Comparison of ENCODE assay signal across 9 cellular contexts in the genomic region with DNA sequence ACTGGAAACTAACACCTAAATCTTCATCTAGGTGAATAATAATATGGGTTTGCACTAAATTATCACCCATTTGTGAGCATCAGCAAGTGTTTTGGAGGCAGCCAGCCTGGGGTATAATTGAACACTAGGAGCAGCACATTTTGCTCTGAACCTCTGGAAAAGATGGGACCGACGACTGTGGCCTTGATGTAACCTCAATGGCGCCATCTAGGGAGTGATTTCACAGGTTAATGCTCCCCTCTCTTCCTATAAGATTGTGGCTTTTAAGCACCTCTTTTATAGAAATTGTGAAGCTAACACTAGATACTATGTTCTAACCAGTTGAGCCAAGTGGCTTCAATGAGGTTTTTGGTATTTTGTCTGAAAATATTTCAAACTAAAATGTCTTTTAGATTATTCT.
A peak's percentile ranks its signal among the peaks of the same experiment; 100 is the strongest.
DNase-seq lines count a peak whose midpoint lies in the region; ATAC-seq and TF ChIP-seq lines count a peak whose summit lies in the region.
"Had no signal": no experiment of that assay in that cellular context is flagged by ENCODE, and none has a peak within 500 bp of the region (broad histone marks: within the 10 kb centered on the region; RNA-seq: fewer than 3 reads in every experiment).

No MANE protein-coding gene starts in this region.

- no peak overlapping the region for H3K27ac ChIP-seq in MM.1S (ENCODE audit: low read length)
- no peak overlapping the region for H3K27ac ChIP-seq in OCI-LY1 (ENCODE audit: low read depth, low read length, poor library complexity, severe bottlenecking)
- H3K27ac ChIP-seq: SJSA1 had no signal

- H3K9me3 ChIP-seq in MM.1S (replicated peaks; ENCODE audit: insufficient read depth, low read length): no peaks in the 10 kb centered on the region
- H3K9me3 ChIP-seq in OCI-LY1 (ENCODE audit: low read length): no peaks in the 10 kb centered on the region
- H3K9me3 ChIP-seq: SJSA1 had no signal

- H4K20me1 ChIP-seq in MM.1S (ENCODE audit: insufficient read depth, low read length) (no peaks in the 10 kb centered on the region), OCI-LY1 (ENCODE audit: insufficient read depth, low read length) (no peaks in the 10 kb centered on the region)

- peak; percentile 43 for DNase-seq in ELF-1 (ENCODE audit: low read depth, low spot score)
- no peak for DNase-seq in MM.1S
- DNase-seq in kidney glomerular epithelial cell (lab: John Stamatoyannopoulos, UW): peak; percentile 2
- no peak for DNase-seq in activated gamma-delta T cell treated with Interleukin-2 at 50 U/mL for 16 hours
- DNase-seq in activated CD4-positive, alpha-beta T cell treated with anti-CD3 and anti-CD28 coated beads, Interleukin-2, amount 50 U/mL, for 48 hours: no peak
- no peak for DNase-seq in stimulated activated CD4-positive, alpha-beta T cell treated with anti-CD3 and anti-CD28 coated beads, Interleukin-4, amount 100 ng/mL, for 4 hours

- no peaks in the 10 kb centered on the region for H3K27me3 ChIP-seq in MM.1S (replicated peaks; ENCODE audit: insufficient read depth, low read length)
- no peaks in the 10 kb centered on the region for H3K27me3 ChIP-seq in OCI-LY1 (ENCODE audit: insufficient read depth, low read length)
- H3K27me3 ChIP-seq: SJSA1 had no signal

- H3K4me2 ChIP-seq in MM.1S (ENCODE audit: low read depth, low read length) (no peak overlapping the region), OCI-LY1 (ENCODE audit: low read length) (no peak overlapping the region)

- TF ChIP-seq CTCF in MM.1S (IDR thresholded peaks at IDR 0.05; ENCODE audit: low read length) (peak; percentile 34), OCI-LY1 (IDR thresholded peaks at IDR 0.05; ENCODE audit: low read length) (peak; percentile 67)

- no peak overlapping the region for H3K4me3 ChIP-seq in MM.1S (ENCODE audit: low read length)
- no peak overlapping the region for H3K4me3 ChIP-seq in OCI-LY1 (ENCODE audit: low read depth, low read length, poor library complexity, severe bottlenecking)
- H3K4me3 ChIP-seq: SJSA1 had no signal

- H3F3A ChIP-seq in MM.1S (ENCODE audit: insufficient read depth, low read length): no peaks in the 10 kb centered on the region
- H3F3A ChIP-seq in OCI-LY1 (ENCODE audit: insufficient read depth, low read length): no peaks in the 10 kb centered on the region

- H3K79me2 ChIP-seq in MM.1S (ENCODE audit: low read length): no peaks in the 10 kb centered on the region
- H3K79me2 ChIP-seq in OCI-LY1 (ENCODE audit: insufficient read depth, low read length): no peaks in the 10 kb centered on the region

- H3K4me1 ChIP-seq in MM.1S (ENCODE audit: low read length) (no peaks in the 10 kb centered on the region), OCI-LY1 (ENCODE audit: insufficient read depth, low read length, severe bottlenecking) (no peaks in the 10 kb centered on the region)
- H3K4me1 ChIP-seq: SJSA1 had no signal

- H3K9me2 ChIP-seq in MM.1S (replicated peaks; ENCODE audit: insufficient read depth, low read length): no peaks in the 10 kb centered on the region
- H3K9me2 ChIP-seq in OCI-LY1 (ENCODE audit: low read depth, low read length): no peaks in the 10 kb centered on the region

- no peak for ATAC-seq in GM21529 (IDR thresholded peaks at IDR 0.05; ENCODE audit: unreplicated experiment)

- H3K36me3 ChIP-seq in MM.1S (replicated peaks; ENCODE audit: insufficient read depth, low read length): no peaks in the 10 kb centered on the region
- no peaks in the 10 kb centered on the region for H3K36me3 ChIP-seq in OCI-LY1 (ENCODE audit: insufficient read depth, low read length)
- H3K36me3 ChIP-seq: SJSA1 had no signal

- no peak overlapping the region for H3K9ac ChIP-seq in MM.1S (ENCODE audit: low read length)
- H3K9ac ChIP-seq in OCI-LY1 (ENCODE audit: low read length): no peak overlapping the region

- H2AFZ ChIP-seq in MM.1S (ENCODE audit: low read length) (no peak overlapping the region), OCI-LY1 (ENCODE audit: low read length) (no peak overlapping the region)

Comparison
In these comparisons a context has a peak if more than half of its experiments do, and no peak if none do; other contexts are left out.
1. DNase-seq: peak in ELF-1 (single experiment) and kidney glomerular epithelial cell (single experiment); none in MM.1S (single experiment), activated gamma-delta T cell treated with Interleukin-2 at 50 U/mL for 16 hours (single experiment), activated CD4-positive, alpha-beta T cell treated with anti-CD3 and anti-CD28 coated beads, Interleukin-2, amount 50 U/mL, for 48 hours (0 of 2) and stimulated activated CD4-positive, alpha-beta T cell treated with anti-CD3 and anti-CD28 coated beads, Interleukin-4, amount 100 ng/mL, for 4 hours (0 of 2).